In the genomic region with DNA sequence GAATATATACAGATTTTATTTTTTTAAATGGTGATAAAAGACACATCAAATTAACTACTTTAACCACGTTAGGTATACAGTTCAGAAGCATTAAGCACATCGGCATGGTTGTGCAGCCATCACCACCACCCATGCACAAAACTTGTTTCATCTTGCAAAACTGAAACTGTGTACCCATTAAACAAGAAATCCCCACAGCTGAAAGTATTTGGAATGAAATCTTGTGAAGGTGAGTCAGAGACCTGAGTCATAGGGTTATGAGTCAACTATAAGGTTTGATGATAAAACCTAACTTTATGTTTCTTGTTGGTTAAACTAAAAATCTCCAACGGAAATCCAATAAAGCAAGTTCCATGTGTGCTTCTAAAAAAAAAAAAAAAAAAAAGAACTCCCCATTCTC, we compare ENCODE assay signal across 12 cellular contexts.
DNase-seq lines count a peak whose midpoint lies in the region; FAIRE-seq and TF ChIP-seq lines count a peak whose summit lies in the region.
"Had no signal": no experiment of that assay in that cellular context is flagged by ENCODE, and none has a peak within 500 bp of the region (broad histone marks: within the 10 kb centered on the region; RNA-seq: fewer than 3 reads in every experiment).

No MANE protein-coding gene starts in this region.

- no peak overlapping the region for H2AK5ac ChIP-seq in neuronal stem cell (ENCODE audit: low read depth, low read length)

- no peaks in the 10 kb centered on the region for H3K4me1 ChIP-seq in GM23248 (ENCODE audit: insufficient read depth)
- peaks cover 21% of the 10 kb centered on the region for H3K4me1 ChIP-seq in OCI-LY3 (ENCODE audit: low read length)
- H3K4me1 ChIP-seq in neuronal stem cell (ENCODE audit: control insufficient read depth in 2 of 2, insufficient read depth in 1 of 2, low read depth in 1 of 2, low read length in 2 of 2) = no peaks in the 10 kb centered on the region
- H3K4me1 ChIP-seq: Caco-2, right lobe of liver had no signal

- peak; percentile 42 for DNase-seq in Calu3
- peak; percentile 66 for DNase-seq in GM23248
- DNase-seq in fibroblast of pulmonary artery (ENCODE audit: low read depth) = peak; percentile 19
- no peak for DNase-seq in coronary artery (ENCODE audit: low spot score)
- no peak for DNase-seq in D721Med (ENCODE audit: insufficient read length, low spot score)
- DNase-seq in RPMI8226 = no peak
- DNase-seq in neuronal stem cell (ENCODE audit: low spot score) = no peak
- DNase-seq: Caco-2; effector memory CD8-positive, alpha-beta T cell; right lobe of liver had no signal

- CTCF ChIA-PET in Calu3 (lab: Charles Lee) = interaction anchor here (0.6 to 0.7 kb wide), 4 partner anchors 48 to 1387 kb away, joined by 3 to 7 read pairs (median 4); no protein-coding TSS in a partner anchor

- H2BK5ac ChIP-seq in neuronal stem cell (ENCODE audit: low read length) = no peak overlapping the region

- H3K9me3 Mint-ChIP-seq in Calu3 (ENCODE audit: low read depth, unreplicated experiment) = peaks cover 5% of the 10 kb centered on the region

- H3K27ac Mint-ChIP-seq in Calu3 (ENCODE audit: unreplicated experiment) = peak overlapping the region; percentile 0
- H3K27ac Mint-ChIP-seq: effector memory CD8-positive, alpha-beta T cell; T-helper 1 cell treated with Interleukin-12 subunit alpha and Interleukin-12 subunit beta and Interleukin-4 antibody, amounts not matched to agents 30 μg/mL and 1 μg/mL, for 36 hours had no signal

- H3K23ac ChIP-seq in neuronal stem cell (ENCODE audit: low read depth, low read length, poor library complexity) = no peak overlapping the region

- H4K20me1 ChIP-seq in GM23248 (ENCODE audit: insufficient read depth) (no peaks in the 10 kb centered on the region), OCI-LY3 (ENCODE audit: insufficient read depth, low read length) (no peaks in the 10 kb centered on the region)

- in situ Hi-C loops in GM23248 (cut with MboI) = no loop called here

- no peaks in the 10 kb centered on the region for H3K27me3 ChIP-seq in GM23248 (replicated peaks; ENCODE audit: insufficient read depth)
- no peaks in the 10 kb centered on the region for H3K27me3 ChIP-seq in OCI-LY3 (ENCODE audit: low read depth, low read length)
- H3K27me3 ChIP-seq in neuronal stem cell (ENCODE audit: control insufficient read depth in 3 of 3, insufficient read depth in 3 of 3, low read depth in 1 of 3, low read length in 3 of 3) = peaks cover 0 to 2% (median 0%) of the 10 kb centered on the region in 3 experiments
- H3K27me3 ChIP-seq: right lobe of liver had no signal

- H3K36me3 ChIP-seq in GM23248 (ENCODE audit: low read depth) = no peaks in the 10 kb centered on the region
- no peaks in the 10 kb centered on the region for H3K36me3 ChIP-seq in OCI-LY3 (replicated peaks; ENCODE audit: low read depth, low read length)
- no peaks in the 10 kb centered on the region for H3K36me3 ChIP-seq in neuronal stem cell (replicated peaks in 1 of 2; ENCODE audit: control insufficient read depth in 2 of 2, insufficient read depth in 2 of 2, low read length in 2 of 2)
- H3K36me3 ChIP-seq: right lobe of liver had no signal

- H3K79me2 ChIP-seq in GM23248 (ENCODE audit: insufficient read depth) = no peaks in the 10 kb centered on the region
- H3K79me2 ChIP-seq in OCI-LY3 (ENCODE audit: low read length) = no peaks in the 10 kb centered on the region

- no peak for FAIRE-seq in D721Med (lab: Jason Lieb, UNC)

- H3K79me1 ChIP-seq in neuronal stem cell (ENCODE audit: low read depth, low read length) = no peaks in the 10 kb centered on the region

- H2AFZ ChIP-seq in GM23248 = no peak overlapping the region
- no peak overlapping the region for H2AFZ ChIP-seq in OCI-LY3 (ENCODE audit: low read depth, low read length)
- H2AFZ ChIP-seq in neuronal stem cell (ENCODE audit: low read length) = no peak overlapping the region

- H3K9me3 ChIP-seq in GM23248 (ENCODE audit: low read depth) (no peaks in the 10 kb centered on the region), OCI-LY3 (ENCODE audit: insufficient read depth, low read length) (no peaks in the 10 kb centered on the region), neuronal stem cell (replicated peaks in 1 of 2; ENCODE audit: control insufficient read depth in 2 of 2, insufficient read depth in 1 of 2, low read depth in 1 of 2, low read length in 2 of 2) (peaks cover 7 to 8% of the 10 kb centered on the region in 2 donors)
- H3K9me3 ChIP-seq: Caco-2, right lobe of liver had no signal

- H3K4me2 ChIP-seq in GM23248 (ENCODE audit: unreplicated experiment) = no peak overlapping the region
- H3K4me2 ChIP-seq in OCI-LY3 (ENCODE audit: low read length) = peak overlapping the region; percentile 30; the same call in 1 of the 2 replicates
- no peak overlapping the region for H3K4me2 ChIP-seq in neuronal stem cell (ENCODE audit: insufficient read depth, low read length, poor library complexity, severe bottlenecking)

- no peak overlapping the region for H3K14ac ChIP-seq in neuronal stem cell (ENCODE audit: low read length)

- TF ChIP-seq CTCF in Calu3 (IDR thresholded peaks at IDR 0.05; ENCODE audit: unreplicated experiment) = no peak
- no peak for TF ChIP-seq CTCF in OCI-LY3 (IDR thresholded peaks at IDR 0.05; ENCODE audit: low read depth, low read length)
- no peak for TF ChIP-seq CTCF in fibroblast of pulmonary artery (IDR thresholded peaks at IDR 0.05; ENCODE audit: low read length, missing control alignments)
- no peak for TF ChIP-seq CTCF in coronary artery (IDR thresholded peaks at IDR 0.05)
- TF ChIP-seq CTCF in D721Med (IDR thresholded peaks at IDR 0.05; ENCODE audit: insufficient read depth, missing control alignments) = no peak

- no peak overlapping the region for H4K8ac ChIP-seq in neuronal stem cell (ENCODE audit: low read depth, low read length)

- no peak overlapping the region for H3K4me3 ChIP-seq in GM23248
- H3K4me3 ChIP-seq in OCI-LY3 (ENCODE audit: low read length) = no peak overlapping the region
- H3K4me3 ChIP-seq in fibroblast of pulmonary artery (replicated peaks; ENCODE audit: low read depth, low read length) = no peak overlapping the region
- no peak overlapping the region for H3K4me3 ChIP-seq in coronary artery
- H3K4me3 ChIP-seq in neuronal stem cell (ENCODE audit: low read length in 2 of 2) = no peak overlapping the region
- H3K4me3 ChIP-seq: right lobe of liver had no signal

- H4K91ac ChIP-seq in neuronal stem cell (ENCODE audit: low read depth, low read length, poor library complexity) = no peak overlapping the region

- H3K4me1 Mint-ChIP-seq in Calu3 (ENCODE audit: low read depth, unreplicated experiment) = peaks cover 14% of the 10 kb centered on the region

- H3K4me3 Mint-ChIP-seq in Calu3 (ENCODE audit: low read depth, unreplicated experiment) = no peak overlapping the region
- H3K4me3 Mint-ChIP-seq: effector memory CD8-positive, alpha-beta T cell; T-helper 1 cell treated with Interleukin-12 subunit alpha and Interleukin-12 subunit beta and Interleukin-4 antibody, amounts not matched to agents 30 μg/mL and 1 μg/mL, for 36 hours had no signal

- H3K27ac ChIP-seq in GM23248 (no peak overlapping the region), OCI-LY3 (ENCODE audit: low read length) (no peak overlapping the region), coronary artery (no peak overlapping the region), neuronal stem cell (replicated peaks; ENCODE audit: low read length) (no peak overlapping the region)
- H3K27ac ChIP-seq: right lobe of liver had no signal

- WGBS in GM23248 (ENCODE audit: low coverage in 1 of 2, low lambda C conversion rate in 2 of 2, missing lambda C conversion rate in 2 of 2), 2 experiments = 30 to 31% methylated on average over 3 of the region's 3 CpGs
- no CpG with 5 or more reads among the region's 3 CpGs for WGBS in neuronal stem cell (ENCODE audit: extremely low coverage in 2 of 2, insufficient read length in 2 of 2, insufficient replicate concordance in 1 of 2), 2 donors

- no TSS peak for BruUV-seq in Calu3 (replicated peaks; lab: Mats Ljungman, UMichigan)

- no peak overlapping the region for H3K4ac ChIP-seq in neuronal stem cell (ENCODE audit: low read length)

- H2BK120ac ChIP-seq in neuronal stem cell (ENCODE audit: low read depth, low read length) = no peak overlapping the region

- H3K9me2 ChIP-seq in GM23248 (ENCODE audit: insufficient read depth) = no peaks in the 10 kb centered on the region

- H3K9ac ChIP-seq in GM23248 = no peak overlapping the region
- H3K9ac ChIP-seq in OCI-LY3 (ENCODE audit: low read length) = no peak overlapping the region
- no peak overlapping the region for H3K9ac ChIP-seq in neuronal stem cell (ENCODE audit: low read depth, low read length, poor library complexity)

- no peak overlapping the region for H2BK15ac ChIP-seq in neuronal stem cell (ENCODE audit: low read length)

- intact Hi-C loops in Calu3 (cut with micrococcal nuclease; ENCODE audit: unreplicated experiment) = no loop called here

- H3K36me3 Mint-ChIP-seq in Calu3 (ENCODE audit: insufficient read depth, unreplicated experiment) = no peaks in the 10 kb centered on the region

- no peak overlapping the region for H2BK12ac ChIP-seq in neuronal stem cell (ENCODE audit: low read length)

- H3K27me3 Mint-ChIP-seq in Calu3 (ENCODE audit: unreplicated experiment) = no peaks in the 10 kb centered on the region
- H3K27me3 Mint-ChIP-seq: effector memory CD8-positive, alpha-beta T cell had no signal

- no peaks in the 10 kb centered on the region for H3F3A ChIP-seq in GM23248 (ENCODE audit: insufficient read depth)

- H3K18ac ChIP-seq in neuronal stem cell (ENCODE audit: low read length) = no peak overlapping the region

Comparison
In these comparisons a context has a peak if more than half of its experiments do, and no peak if none do; other contexts are left out.
1. DNase-seq: peak in Calu3 (single experiment), GM23248 (single experiment) and fibroblast of pulmonary artery (single experiment); none in coronary artery (single experiment), D721Med (single experiment), RPMI8226 (single experiment) and neuronal stem cell (single experiment).